ENCODE assay signal across 2 cellular contexts in genomic region chr4:161148051-161148450, GRCh38.
TF ChIP-seq lines count a peak whose summit lies in the region.

No MANE protein-coding gene starts in this region.

TF ChIP-seq in GM23338, 12 proteins besides CTCF, POLR2A, EP300 and RAD21 (continued from another document):
- TF ChIP-seq REST (IDR thresholded peaks at IDR 0.05; ENCODE audit: unreplicated experiment) = no peak
- no peak for TF ChIP-seq ETS1 (IDR thresholded peaks at IDR 0.05)
- no peak for TF ChIP-seq EZH2 (IDR thresholded peaks at IDR 0.05; ENCODE audit: low read depth, unreplicated experiment)
- no peak for TF ChIP-seq ZNF462 (CRISPR knock-in tag; IDR thresholded peaks at IDR 0.05)
- TF ChIP-seq ZNF114 (CRISPR knock-in tag; IDR thresholded peaks at IDR 0.05) = no peak
- no peak for TF ChIP-seq STAT1 (IDR thresholded peaks at IDR 0.05; ENCODE audit: unreplicated experiment)
- TF ChIP-seq NANOG (IDR thresholded peaks at IDR 0.05; ENCODE audit: borderline replicate concordance) = no peak
- no peak for TF ChIP-seq CREB1 (CRISPR knock-in tag; IDR thresholded peaks at IDR 0.05; ENCODE audit: low read depth)
TF ChIP-seq in GM23338: peak in this region for 0.

TF ChIP-seq in H1, 55 proteins besides CTCF, POLR2A, EP300 and RAD21 (continued from another document):
- no peak for TF ChIP-seq USF2 (IDR thresholded peaks at IDR 0.05; ENCODE audit: low read length)
- TF ChIP-seq SIRT6 (IDR thresholded peaks at IDR 0.05; ENCODE audit: low read length) = no peak
- TF ChIP-seq POU5F1 (IDR thresholded peaks at IDR 0.05; ENCODE audit: low read depth, low read length) = no peak
- no peak for TF ChIP-seq MAFK (IDR thresholded peaks at IDR 0.05; ENCODE audit: low read depth, low read length)
